1 cellular context compared by ENCODE assay signal in genomic region chr10:119028445-119028899, GRCh38.
TF ChIP-seq lines count a peak whose summit lies in the region.

No MANE protein-coding gene starts in this region.

TF ChIP-seq in K562, 482 proteins besides CTCF, POLR2A, EP300 and RAD21:
- TF ChIP-seq ZNF512 (tag; IDR thresholded peaks at IDR 0.05) = peak; percentile 54
TF ChIP-seq in K562: peak in this region for 1; not testable (repeated sequence) for 481.
